In the genomic region with DNA sequence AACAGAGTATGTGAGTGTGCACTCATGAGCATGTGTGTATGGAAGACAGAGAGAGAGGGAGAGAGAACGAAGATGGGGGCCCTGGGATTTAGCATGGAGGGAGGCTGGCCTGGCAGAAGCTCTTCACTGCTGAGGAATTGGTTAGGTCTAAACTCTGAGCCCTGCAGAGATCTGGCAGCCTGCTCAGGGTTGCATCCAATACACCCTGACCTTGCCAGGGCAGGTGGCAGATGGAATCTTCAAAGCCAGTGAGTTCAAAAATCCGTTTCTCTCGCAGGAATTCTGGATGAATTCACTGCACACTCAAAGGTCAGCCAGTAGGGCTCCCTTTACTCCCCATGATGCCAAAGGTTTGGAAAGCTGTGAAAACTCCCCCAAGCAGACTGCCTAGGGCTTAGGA, we compare ENCODE assay signal across 23 cellular contexts.
DNase-seq lines count a peak whose midpoint lies in the region; ATAC-seq, FAIRE-seq and TF ChIP-seq lines count a peak whose summit lies in the region.
"Had no signal": no experiment of that assay in that cellular context is flagged by ENCODE, and none has a peak within 500 bp of the region (broad histone marks: within the 10 kb centered on the region; RNA-seq: fewer than 3 reads in every experiment).

No MANE protein-coding gene starts in this region.

- no peak overlapping the region for H2BK5ac ChIP-seq in mesendoderm (ENCODE audit: low read length)

- no peak overlapping the region for H3K4me3 ChIP-seq in bronchial epithelial cell (ENCODE audit: low read depth, low read length)
- no peak overlapping the region for H3K4me3 ChIP-seq in esophagus muscularis mucosa
- no peak overlapping the region for H3K4me3 ChIP-seq in mesendoderm (ENCODE audit: low read length)
- H3K4me3 ChIP-seq: A549; BLaER1 treated with 17β-estradiol and CSF1 and Interleukin-3, amounts not matched to agents 10 nM and 100 nM; GM12878 had no signal

- H3K9me3 ChIP-seq in esophagus muscularis mucosa, result no peaks in the 10 kb centered on the region
- H3K9me3 ChIP-seq: A549; BLaER1 treated with 17β-estradiol and CSF1 and Interleukin-3, amounts not matched to agents 10 nM and 100 nM; Caco-2 had no signal

- H3K79me2 ChIP-seq in mesendoderm (ENCODE audit: control insufficient read depth, insufficient read depth, low read length), result no peaks in the 10 kb centered on the region

- no peak overlapping the region for H2AK5ac ChIP-seq in mesendoderm (ENCODE audit: low read length)

- H2BK120ac ChIP-seq in mesendoderm (ENCODE audit: low read depth, low read length), result no peak overlapping the region

- H4K5ac ChIP-seq in mesendoderm (ENCODE audit: low read length), result no peak overlapping the region

- H3K4ac ChIP-seq in mesendoderm (ENCODE audit: low read depth, low read length), result no peak overlapping the region

- no peak overlapping the region for H3K56ac ChIP-seq in mesendoderm (ENCODE audit: low read length)

- no peak for TF ChIP-seq EP300 in esophagus muscularis mucosa (IDR thresholded peaks at IDR 0.05)

- H3K4me1 ChIP-seq in esophagus muscularis mucosa (no peaks in the 10 kb centered on the region), mesendoderm (ENCODE audit: control insufficient read depth, low read depth, low read length) (no peaks in the 10 kb centered on the region)
- H3K4me1 ChIP-seq: A549, Caco-2 had no signal

- WGBS in esophagus muscularis mucosa, result 68% methylated on average over 1 of the region's 3 CpGs
- WGBS in mesendoderm (ENCODE audit: extremely low coverage, insufficient coverage, low lambda C conversion rate), result no CpG with 5 or more reads among the region's 3 CpGs

- intact Hi-C loops in esophagus muscularis mucosa (cut with DNase I), result no loop called here

- no peaks in the 10 kb centered on the region for H3K79me1 ChIP-seq in mesendoderm (ENCODE audit: low read length)

- no peak overlapping the region for H3K18ac ChIP-seq in mesendoderm (ENCODE audit: low read length)

- peak; percentile 36 for FAIRE-seq in bronchial epithelial cell (lab: Jason Lieb, UNC)
- FAIRE-seq: A549, D721Med, GM12878, GM18507, GM19239 had no signal

- no peak overlapping the region for H2BK15ac ChIP-seq in mesendoderm (replicated peaks; ENCODE audit: low read depth)

- DNase-seq in G401 (ENCODE audit: low spot score) (peak; percentile 97), bronchial epithelial cell (ENCODE audit: low read depth) (no peak), cerebellar nuclear complex (lab: John Stamatoyannopoulos, UW) (peak; percentile 66 to 78), esophagus muscularis mucosa (ENCODE audit: extremely low spot score) (peak; percentile 39), T-helper 1 cell (no peak), NCI-H187 (lab: John Stamatoyannopoulos, UW) (no peak), mesendoderm (no peak)
- DNase-seq: AML-193; Caco-2; Calu3; CD4-positive, alpha-beta T cell; CD8-positive, alpha-beta T cell; DMS79 treated with DMSO at 0.1 percent for 48 hours; GDM1 had no signal

- H3K23ac ChIP-seq in mesendoderm (ENCODE audit: low read length), result no peak overlapping the region

- no peak overlapping the region for H3K27ac ChIP-seq in esophagus muscularis mucosa (replicated peaks in 1 of 4)
- H3K27ac ChIP-seq in mesendoderm (ENCODE audit: low read depth, low read length), result no peak overlapping the region
- H3K27ac ChIP-seq: 22Rv1; A549; BLaER1 treated with 17β-estradiol and CSF1 and Interleukin-3, amounts not matched to agents 10 nM and 100 nM; C4-2B had no signal

- TF ChIP-seq CTCF in bronchial epithelial cell (IDR thresholded peaks at IDR 0.05; ENCODE audit: insufficient read depth, low read length, severe bottlenecking), result no peak
- TF ChIP-seq CTCF in esophagus muscularis mucosa (IDR thresholded peaks at IDR 0.05), result no peak

- no peak overlapping the region for H3K9ac ChIP-seq in mesendoderm (ENCODE audit: low read length)
- H3K9ac ChIP-seq: BLaER1 treated with 17β-estradiol and CSF1 and Interleukin-3, amounts not matched to agents 10 nM and 100 nM had no signal

- no peak overlapping the region for H3K4me2 ChIP-seq in mesendoderm (ENCODE audit: low read length)
- H3K4me2 ChIP-seq: A549 had no signal

- in situ Hi-C loops in G401 (cut with HindIII; ENCODE audit: low sequenced_read_pairs), result no loop called here

- H4K8ac ChIP-seq in mesendoderm (ENCODE audit: low read depth, low read length), result no peak overlapping the region

- no peak for ATAC-seq in GM21515 (IDR thresholded peaks at IDR 0.05; ENCODE audit: unreplicated experiment)
- ATAC-seq: A549; CD8-positive, alpha-beta T cell had no signal

- no peaks in the 10 kb centered on the region for H3K27me3 ChIP-seq in bronchial epithelial cell (ENCODE audit: control insufficient read depth, insufficient read depth, low read length)
- no peaks in the 10 kb centered on the region for H3K27me3 ChIP-seq in esophagus muscularis mucosa
- no peaks in the 10 kb centered on the region for H3K27me3 ChIP-seq in mesendoderm (ENCODE audit: insufficient read depth, low read length, poor library complexity)
- H3K27me3 ChIP-seq: BLaER1 treated with 17β-estradiol and CSF1 and Interleukin-3, amounts not matched to agents 10 nM and 100 nM had no signal

- H3K36me3 ChIP-seq in bronchial epithelial cell (ENCODE audit: control insufficient read depth, insufficient read depth, low read length), result no peaks in the 10 kb centered on the region
- no peaks in the 10 kb centered on the region for H3K36me3 ChIP-seq in esophagus muscularis mucosa
- H3K36me3 ChIP-seq in mesendoderm (ENCODE audit: control insufficient read depth, insufficient read depth, low read length), result no peaks in the 10 kb centered on the region
- H3K36me3 ChIP-seq: BLaER1 treated with 17β-estradiol and CSF1 and Interleukin-3, amounts not matched to agents 10 nM and 100 nM had no signal

- no peak for TF ChIP-seq POLR2A in esophagus muscularis mucosa (IDR thresholded peaks at IDR 0.05; ENCODE audit: low read depth)

Comparison
In these comparisons a context has a peak if more than half of its experiments do, and no peak if none do; other contexts are left out.
1. DNase-seq: peak in G401 (single experiment), cerebellar nuclear complex (2 of 2) and esophagus muscularis mucosa (single experiment); none in bronchial epithelial cell (single experiment), T-helper 1 cell (0 of 5), NCI-H187 (0 of 2) and mesendoderm (single experiment).